ENCODE assay signal across 8 cellular contexts in genomic region chr5:143376911-143377838, GRCh38. TPM values are rescaled to one million over a fixed set of nuclear protein-coding genes. Genes with fewer than 3 reads are reported as not detected.
DNase-seq lines count a peak whose midpoint lies in the region; ATAC-seq and TF ChIP-seq lines count a peak whose summit lies in the region.

No MANE protein-coding gene starts in this region.

- POLR2A ChIA-PET in Caco-2 (lab: Charles Lee), result interaction anchor here (0.5 kb wide), 1 partner anchor 27 kb away, joined by 3 read pairs; no protein-coding TSS in a partner anchor

- no TSS peak for BruUV-seq in Caco-2 (replicated peaks; lab: Mats Ljungman, UMichigan)
- no TSS peak for BruUV-seq in mammary epithelial cell (replicated peaks; lab: Mats Ljungman, UMichigan)

- peaks cover 4% of the 10 kb centered on the region for H4K20me1 ChIP-seq in mammary epithelial cell (ENCODE audit: insufficient read depth, low read length)

- H3K4me1 Mint-ChIP-seq in Caco-2 (ENCODE audit: low read depth, unreplicated experiment), result peaks cover 8% of the 10 kb centered on the region

- ATAC-seq in GM18873 (IDR thresholded peaks at IDR 0.05; ENCODE audit: low FRiP score, unreplicated experiment), result no peak

- H3K36me3 Mint-ChIP-seq in Caco-2 (ENCODE audit: insufficient read depth, unreplicated experiment), result no peaks in the 10 kb centered on the region

- H2AFZ ChIP-seq in mammary epithelial cell (ENCODE audit: low read depth, low read length), result no peak overlapping the region

- no peak overlapping the region for H3K4me3 Mint-ChIP-seq in Caco-2 (ENCODE audit: unreplicated experiment)

- no peaks in the 10 kb centered on the region for H3K9me3 Mint-ChIP-seq in Caco-2 (ENCODE audit: unreplicated experiment)

- H3K4me1 ChIP-seq in Caco-2 (peaks cover 8% of the 10 kb centered on the region; the same call in 1 of the 2 replicates), HUES6 (ENCODE audit: control insufficient read depth, insufficient read depth, low read length) (peaks cover 17% of the 10 kb centered on the region), mammary epithelial cell (ENCODE audit: insufficient read depth, low read length) (peaks cover 27% of the 10 kb centered on the region)

- CTCF ChIA-PET in Caco-2 (lab: Charles Lee) (no interaction called here), mammary epithelial cell (lab: Charles Lee; ENCODE audit: low non-redundant PET) (no interaction called here)

- no peaks in the 10 kb centered on the region for H3K27me3 Mint-ChIP-seq in Caco-2 (ENCODE audit: insufficient read depth, unreplicated experiment)

- dilution Hi-C loops in mammary epithelial cell (cut with HindIII; ENCODE audit: low sequenced_read_pairs), result no loop called here

- peak overlapping the region; percentile 54; the same call in 1 of the 2 replicates for H3K27ac ChIP-seq in HUES6 (ENCODE audit: low read depth, low read length)
- peak overlapping the region; percentile 52 for H3K27ac ChIP-seq in mammary epithelial cell (ENCODE audit: insufficient read depth, low read depth, low read length)

- 72% methylated on average over 5 of the region's 5 CpGs for WGBS in mammary epithelial cell (ENCODE audit: low coverage, missing lambda C conversion rate)

- intact Hi-C loops in Caco-2 (cut with micrococcal nuclease; ENCODE audit: unreplicated experiment) (no loop called here), mammary epithelial cell (cut with micrococcal nuclease) (no loop called here)

- H3K9ac ChIP-seq in HUES6 (ENCODE audit: low read length) (peak overlapping the region; percentile 36), mammary epithelial cell (ENCODE audit: insufficient read depth, low read length) (no peak overlapping the region)

- in situ Hi-C loops in mammary epithelial cell (cut with MboI; ENCODE audit: low sequenced_read_pairs in 2 of 2), result loop anchor here in 1 of 2 donors (25.0 kb wide), 2 partner anchors 190 to 465 kb away; no protein-coding TSS in a partner anchor

- H3K79me2 ChIP-seq in mammary epithelial cell (ENCODE audit: insufficient read depth, low read length), result peaks cover 99% of the 10 kb centered on the region

- DNase-seq in Caco-2 (peak; percentile 9 to 40), mammary epithelial cell (peak; percentile 77), myocyte (ENCODE audit: low read depth) (peak; percentile 36), NCI-H2081 treated with DMSO at 0.1 percent for 48 hours (lab: John Stamatoyannopoulos, UW) (no peak), NCI-H1105 (lab: John Stamatoyannopoulos, UW) (no peak), hepatic stellate cell (ENCODE audit: low spot score) (no peak)

- H3K4me3 ChIP-seq in Caco-2 (ENCODE audit: low read depth, low read length), result no peak overlapping the region
- H3K4me3 ChIP-seq in HUES6 (ENCODE audit: low read depth, low read length), result peak overlapping the region; percentile 10; the same call in 1 of the 2 replicates
- no peak overlapping the region for H3K4me3 ChIP-seq in mammary epithelial cell (replicated peaks in 1 of 3; ENCODE audit: insufficient read depth in 1 of 3, low read depth in 2 of 3, low read length in 3 of 3)

- H3K36me3 ChIP-seq in Caco-2 (ENCODE audit: control insufficient read depth, insufficient read depth, low read length) (no peaks in the 10 kb centered on the region), HUES6 (ENCODE audit: control insufficient read depth, insufficient read depth, low read length) (no peaks in the 10 kb centered on the region), mammary epithelial cell (ENCODE audit: insufficient read depth, low read length) (no peaks in the 10 kb centered on the region)

- H3K27ac Mint-ChIP-seq in Caco-2 (ENCODE audit: unreplicated experiment), result no peak overlapping the region

- peak overlapping the region; percentile 17 for H3K4me2 ChIP-seq in mammary epithelial cell (ENCODE audit: insufficient read depth, low read depth, low read length)

- no peak for TF ChIP-seq CTCF in Caco-2 (IDR thresholded peaks at IDR 0.05; ENCODE audit: insufficient read depth in 1 of 2, low read depth in 1 of 2, low read length in 1 of 2, severe bottlenecking in 1 of 2, unreplicated experiment in 1 of 2)
- TF ChIP-seq CTCF in mammary epithelial cell (conservative IDR thresholded peaks at IDR 0.05 in 1 of 2, IDR thresholded peaks at IDR 0.05 in 1 of 2; ENCODE audit: extremely low read depth in 1 of 2, insufficient read depth in 1 of 2, low read depth in 1 of 2, low read length in 2 of 2), result no peak

- H3K9me3 ChIP-seq in Caco-2, result no peaks in the 10 kb centered on the region
- H3K9me3 ChIP-seq in HUES6 (ENCODE audit: control insufficient read depth, insufficient read depth, low read depth, low read length), result no peaks in the 10 kb centered on the region
- no peaks in the 10 kb centered on the region for H3K9me3 ChIP-seq in mammary epithelial cell (replicated peaks; ENCODE audit: insufficient read depth, low read length)

- H3K27me3 ChIP-seq in Caco-2 (replicated peaks; ENCODE audit: control insufficient read depth, insufficient read depth, low read length), result no peaks in the 10 kb centered on the region
- no peaks in the 10 kb centered on the region for H3K27me3 ChIP-seq in HUES6 (ENCODE audit: control insufficient read depth, insufficient read depth, low read length)
- no peaks in the 10 kb centered on the region for H3K27me3 ChIP-seq in mammary epithelial cell (ENCODE audit: insufficient read depth, low read length)

RNA-seq across cellular contexts. Expression of gene NR3C1, which starts 26.3 kb away (rescaled TPM):
- total RNA-seq in Caco-2 (2022) (15.4 and 17.5 TPM in 2 replicates), mammary epithelial cell (10 to 100 TPM; 62.8 to 64.4 TPM), myocyte (52.2 and 59.9 TPM in 2 replicates)
- polyA plus RNA-seq in mammary epithelial cell, result 27.0 TPM
- polyA minus RNA-seq in mammary epithelial cell, result 97.8 TPM
- 20.3 TPM for polyA plus RNA-seq in myocyte (2012)

Comparison
In these comparisons a context has a peak if more than half of its experiments do, and no peak if none do; other contexts are left out.
1. DNase-seq: peak in Caco-2 (2 of 2), mammary epithelial cell (single experiment) and myocyte (single experiment); none in NCI-H2081 treated with DMSO at 0.1 percent for 48 hours (single experiment), NCI-H1105 (single experiment) and hepatic stellate cell (single experiment).